In the genomic region with DNA sequence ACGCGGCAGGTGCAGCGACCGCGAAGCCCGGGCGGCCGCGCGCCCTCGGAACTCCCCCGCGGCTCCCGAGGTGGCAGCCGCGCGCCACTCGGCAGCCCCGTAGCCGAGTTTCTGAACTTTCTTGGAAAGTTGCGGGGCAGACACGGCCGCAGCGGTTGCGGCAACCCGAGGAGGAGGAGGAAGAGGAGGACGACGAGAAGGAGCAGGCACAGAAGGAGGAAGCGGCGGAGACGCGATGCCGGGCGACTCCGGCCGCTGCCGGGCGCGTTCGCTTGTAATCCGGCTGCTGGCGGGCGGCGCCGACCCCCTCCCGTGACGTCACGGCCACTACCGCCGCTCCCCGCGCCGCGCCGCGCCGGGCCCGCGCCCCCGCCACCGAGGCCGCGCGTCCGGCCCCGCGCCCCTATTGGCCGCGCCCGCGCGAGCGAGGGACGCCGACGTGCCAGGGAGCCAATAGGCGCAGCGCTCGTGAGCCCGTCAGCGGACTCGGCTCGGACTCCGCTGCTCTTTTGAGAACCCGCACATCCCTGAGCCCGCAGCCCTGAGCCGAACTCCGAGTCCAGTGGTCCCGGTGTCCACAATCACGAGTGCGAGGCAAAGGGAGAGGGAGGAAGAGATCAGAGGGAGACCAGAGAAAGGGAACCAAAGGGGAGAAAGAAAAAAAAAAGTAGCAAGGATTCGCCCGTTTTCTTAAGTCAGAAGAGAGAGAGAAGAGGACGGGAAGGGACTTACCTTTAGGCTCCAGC, we compare ENCODE assay signal across 8 cellular contexts. TPM values are rescaled to one million over a fixed set of nuclear protein-coding genes. Genes with fewer than 3 reads are reported as not detected.
DNase-seq lines count a peak whose midpoint lies in the region; ATAC-seq, FAIRE-seq and TF ChIP-seq lines count a peak whose summit lies in the region.
"Had no signal": no experiment of that assay in that cellular context is flagged by ENCODE, and none has a peak within 500 bp of the region (broad histone marks: within the 10 kb centered on the region; RNA-seq: fewer than 3 reads in every experiment).

No MANE protein-coding gene starts in this region.

- peak in 3 of 4 donors; percentile 48 to 65 (median 51) for ATAC-seq in pancreas

- no peaks in the 10 kb centered on the region for H3K36me3 ChIP-seq in GM23248 (ENCODE audit: low read depth)
- H3K36me3 ChIP-seq in esophagus (ENCODE audit: control insufficient read depth in 2 of 2, insufficient read depth in 2 of 2, low read length in 1 of 2): no peaks in the 10 kb centered on the region
- no peaks in the 10 kb centered on the region for H3K36me3 ChIP-seq in pancreas

- H3K9me2 ChIP-seq in GM23248 (ENCODE audit: insufficient read depth): no peaks in the 10 kb centered on the region

- intact Hi-C loops in pancreas (cut with DNase I): no loop called here

- 4 to 6% methylated on average over 55 to 61 of the region's 94 CpGs for WGBS in GM23248 (ENCODE audit: low coverage in 1 of 2, low lambda C conversion rate in 2 of 2, missing lambda C conversion rate in 2 of 2), 2 experiments
- WGBS in esophagus, 2 donors: 8 to 9% methylated on average over 87 to 94 of the region's 94 CpGs
- WGBS in pancreas, 2 donors: 3 to 4% methylated on average over 87 to 94 of the region's 94 CpGs

- DNase-seq in GM23248: peak; percentile 54
- peak; percentile 79 for DNase-seq in NCI-H82 treated with DMSO at 0.1 percent for 48 hours (lab: John Stamatoyannopoulos, UW; ENCODE audit: unreplicated experiment)
- DNase-seq in pancreas: no peak
- DNase-seq in stimulated activated CD4-positive, alpha-beta T cell treated with anti-CD3 and anti-CD28 coated beads, Interleukin-15, amount 100 ng/mL, for 24 hours: no peak
- DNase-seq in OCI-M2 (lab: John Stamatoyannopoulos, UW; ENCODE audit: unreplicated experiment): no peak
- no peak for DNase-seq in stimulated activated CD4-positive, alpha-beta T cell treated with anti-CD3 and anti-CD28 coated beads, Interleukin-1b, Interleukin-23, amount 100 ng/mL, for 48 hours

- TF ChIP-seq CTCF in pancreas (IDR thresholded peaks at IDR 0.05): no peak

- no peaks in the 10 kb centered on the region for H4K20me1 ChIP-seq in GM23248 (ENCODE audit: insufficient read depth)

- in situ Hi-C loops in GM23248 (cut with MboI): no loop called here

- FAIRE-seq in pancreas (lab: Jason Lieb, UNC): no peak

- H3K9ac ChIP-seq in GM23248: no peak overlapping the region

- no peaks in the 10 kb centered on the region for H3K79me2 ChIP-seq in GM23248 (ENCODE audit: insufficient read depth)

- H3K4me1 ChIP-seq in GM23248 (ENCODE audit: insufficient read depth) (no peaks in the 10 kb centered on the region), esophagus (ENCODE audit: control insufficient read depth in 2 of 2, insufficient read depth in 2 of 2, low read length in 1 of 2) (peaks cover 0 to 6% of the 10 kb centered on the region in 2 donors), pancreas (peaks cover 0 to 10% (median 0%) of the 10 kb centered on the region in 3 donors)

- peak overlapping the region; percentile 67 for H2AFZ ChIP-seq in GM23248

- no peaks in the 10 kb centered on the region for H3F3A ChIP-seq in GM23248 (ENCODE audit: insufficient read depth)

- peak overlapping the region; percentile 74 for H3K4me2 ChIP-seq in GM23248 (ENCODE audit: unreplicated experiment)

- no peaks in the 10 kb centered on the region for H3K9me3 ChIP-seq in GM23248 (ENCODE audit: low read depth)
- peaks cover 8 to 32% of the 10 kb centered on the region in 2 donors for H3K9me3 ChIP-seq in esophagus (ENCODE audit: control insufficient read depth in 2 of 2, insufficient read depth in 1 of 2, low read depth in 1 of 2, low read length in 1 of 2)
- H3K9me3 ChIP-seq in pancreas: no peaks in the 10 kb centered on the region

- H3K4me3 ChIP-seq in GM23248 (peak overlapping the region; percentile 58), esophagus (ENCODE audit: low read depth in 1 of 2, low read length in 2 of 2) (peak overlapping the region; percentile 38 to 41), pancreas (peak overlapping the region in 2 of 4 donors; percentile 16 to 33)

- H3K27ac ChIP-seq in GM23248: no peak overlapping the region
- H3K27ac ChIP-seq in esophagus (ENCODE audit: low read depth in 2 of 2, low read length in 1 of 2): no peak overlapping the region
- H3K27ac ChIP-seq in pancreas: no peak overlapping the region

- peaks cover 94% of the 10 kb centered on the region for H3K27me3 ChIP-seq in GM23248 (replicated peaks; ENCODE audit: insufficient read depth)
- H3K27me3 ChIP-seq in esophagus (ENCODE audit: control insufficient read depth in 1 of 2, insufficient read depth in 2 of 2, low read length in 2 of 2): peaks cover 19 to 61% of the 10 kb centered on the region in 2 donors
- H3K27me3 ChIP-seq in pancreas: peaks cover 14 to 81% (median 24%) of the 10 kb centered on the region in 4 donors

RNA-seq across cellular contexts. Expression of a gene that starts 0.7 kb away (rescaled TPM):
- not detected in 2 replicates for total RNA-seq in GM23248 (2014; rRNA removed; shearing (Covaris generic))
- not detected in 2 replicates for polyA plus RNA-seq in GM23248 (2016; fragmentation: Nextera tagmentation; extraction: Ambion mirVana)
- polyA plus RNA-seq in esophagus: not detected
- total RNA-seq in pancreas: not detected
- not detected for polyA plus RNA-seq in pancreas
- total RNA-seq: M059J had no signal

Comparison
In these comparisons a context has a peak if more than half of its experiments do, and no peak if none do; other contexts are left out.
1. DNase-seq: peak in GM23248 (single experiment) and NCI-H82 treated with DMSO at 0.1 percent for 48 hours (single experiment); none in pancreas (0 of 6), stimulated activated CD4-positive, alpha-beta T cell treated with anti-CD3 and anti-CD28 coated beads, Interleukin-15, amount 100 ng/mL, for 24 hours (single experiment), OCI-M2 (single experiment) and stimulated activated CD4-positive, alpha-beta T cell treated with anti-CD3 and anti-CD28 coated beads, Interleukin-1b, Interleukin-23, amount 100 ng/mL, for 48 hours (single experiment).